Comparison of ENCODE assay signal across 18 cellular contexts in the genomic region with DNA sequence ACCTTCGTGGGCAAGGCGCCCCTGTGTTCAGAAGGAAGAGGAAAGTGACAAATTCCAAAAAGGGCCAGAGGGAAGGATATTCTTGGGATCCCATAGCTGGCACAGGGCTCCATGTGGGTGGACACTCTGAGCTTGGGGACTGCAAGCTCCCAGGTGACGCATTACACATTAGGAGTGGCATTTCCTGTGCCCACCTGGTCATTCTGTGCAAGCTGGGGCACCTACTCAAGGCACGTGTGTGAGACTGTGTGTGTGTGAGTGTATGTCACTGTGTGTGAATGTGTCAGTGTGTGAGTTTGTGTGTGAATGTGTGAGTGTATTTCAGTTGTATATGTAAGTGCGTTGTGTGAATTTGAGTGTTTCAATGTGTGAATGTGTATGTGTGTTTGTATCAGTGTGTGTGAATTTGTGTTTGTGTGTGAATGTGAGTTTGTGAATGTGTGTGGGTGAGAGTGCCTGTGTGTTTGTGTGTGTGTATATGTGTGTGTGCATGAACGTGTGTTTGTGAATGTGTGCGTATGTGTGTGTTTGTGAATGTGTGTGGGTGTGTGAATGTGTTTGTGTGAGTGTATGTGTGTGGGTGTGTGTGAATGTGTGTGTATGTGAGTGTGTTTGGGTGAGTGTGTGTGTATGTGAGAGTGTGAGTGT. TPM values are rescaled to one million over a fixed set of nuclear protein-coding genes. Genes with fewer than 3 reads are reported as not detected.
A peak's percentile ranks its signal among the peaks of the same experiment; 100 is the strongest.
DNase-seq lines count a peak whose midpoint lies in the region; ATAC-seq, FAIRE-seq and TF ChIP-seq lines count a peak whose summit lies in the region.
"Had no signal": no experiment of that assay in that cellular context is flagged by ENCODE, and none has a peak within 500 bp of the region (broad histone marks: within the 10 kb centered on the region; RNA-seq: fewer than 3 reads in every experiment).

No MANE protein-coding gene starts in this region.

- peak overlapping the region in 1 of 2 donors; percentile 27 for H3K4me3 ChIP-seq in CD4-positive, alpha-beta memory T cell (ENCODE audit: low read length in 2 of 2)
- no peak overlapping the region for H3K4me3 ChIP-seq in Panc1 (ENCODE audit: low read depth in 2 of 2, low read length in 2 of 2)
- H3K4me3 ChIP-seq in naive thymus-derived CD4-positive, alpha-beta T cell (ENCODE audit: low read length): peak overlapping the region; percentile 66
- H3K4me3 ChIP-seq in hepatocyte: no peak overlapping the region

- H3K4me3 Mint-ChIP-seq in CD4-positive, alpha-beta memory T cell: no peak overlapping the region
- H3K4me3 Mint-ChIP-seq in naive thymus-derived CD4-positive, alpha-beta T cell: no peak overlapping the region
- H3K4me3 Mint-ChIP-seq: B cell had no signal

- H3K27me3 Mint-ChIP-seq in CD4-positive, alpha-beta memory T cell: no peaks in the 10 kb centered on the region
- peaks cover 0 to 5% (median 0%) of the 10 kb centered on the region in 5 donors for H3K27me3 Mint-ChIP-seq in naive thymus-derived CD4-positive, alpha-beta T cell

- H3K79me2 ChIP-seq in hepatocyte: no peaks in the 10 kb centered on the region

- H3K9me3 ChIP-seq in CD4-positive, alpha-beta memory T cell (ENCODE audit: control insufficient read depth in 1 of 2, low read length in 2 of 2): no peaks in the 10 kb centered on the region
- H3K9me3 ChIP-seq in Panc1 (ENCODE audit: control insufficient read depth, insufficient read depth, low read depth, low read length): no peaks in the 10 kb centered on the region
- H3K9me3 ChIP-seq in naive thymus-derived CD4-positive, alpha-beta T cell (ENCODE audit: control insufficient read depth in 2 of 3, low read length in 3 of 3): no peaks in the 10 kb centered on the region
- H3K9me3 ChIP-seq in hepatocyte (ENCODE audit: low read depth): no peaks in the 10 kb centered on the region

- H3K4me1 Mint-ChIP-seq in CD4-positive, alpha-beta memory T cell: peaks cover 21 to 34% (median 29%) of the 10 kb centered on the region in 4 donors
- peaks cover 6 to 39% (median 21%) of the 10 kb centered on the region in 7 donors for H3K4me1 Mint-ChIP-seq in naive thymus-derived CD4-positive, alpha-beta T cell

- intact Hi-C loops in CD4-positive, alpha-beta memory T cell (cut with micrococcal nuclease): no loop called here
- intact Hi-C loops in Panc1 (cut with micrococcal nuclease; ENCODE audit: unreplicated experiment): no loop called here
- intact Hi-C loops in naive thymus-derived CD4-positive, alpha-beta T cell (cut with micrococcal nuclease): no loop called here

- CTCF ChIA-PET in CD4-positive, alpha-beta memory T cell (lab: Charles Lee; ENCODE audit: partially characterized antibody): no interaction called here
- CTCF ChIA-PET in Panc1 (lab: Charles Lee): no interaction called here
- CTCF ChIA-PET in naive thymus-derived CD4-positive, alpha-beta T cell (lab: Charles Lee): no interaction called here

- H3K36me3 Mint-ChIP-seq in CD4-positive, alpha-beta memory T cell: peaks cover 2 to 10% of the 10 kb centered on the region in 2 donors
- H3K36me3 Mint-ChIP-seq in naive thymus-derived CD4-positive, alpha-beta T cell: peaks cover 0 to 12% (median 0%) of the 10 kb centered on the region in 5 donors

- no peaks in the 10 kb centered on the region for H3K9me2 ChIP-seq in hepatocyte (replicated peaks; ENCODE audit: insufficient read depth)

- H3K36me3 ChIP-seq in CD4-positive, alpha-beta memory T cell (ENCODE audit: insufficient read depth, low read length): no peaks in the 10 kb centered on the region
- H3K36me3 ChIP-seq in Panc1 (ENCODE audit: control insufficient read depth, insufficient read depth, low read length): no peaks in the 10 kb centered on the region
- H3K36me3 ChIP-seq in naive thymus-derived CD4-positive, alpha-beta T cell (ENCODE audit: control insufficient read depth in 2 of 3, insufficient read depth in 3 of 3, low read length in 3 of 3): no peaks in the 10 kb centered on the region
- no peaks in the 10 kb centered on the region for H3K36me3 ChIP-seq in hepatocyte (replicated peaks; ENCODE audit: insufficient read depth, low read depth)

- H3K27ac ChIP-seq in CD4-positive, alpha-beta memory T cell (ENCODE audit: low read depth, low read length): peak overlapping the region; percentile 51
- H3K27ac ChIP-seq in Panc1 (ENCODE audit: low read length) (no peak overlapping the region), hepatocyte (no peak overlapping the region)
- H3K27ac ChIP-seq in naive thymus-derived CD4-positive, alpha-beta T cell (ENCODE audit: low read depth, low read length): no peak overlapping the region

- no peaks in the 10 kb centered on the region for H4K20me1 ChIP-seq in hepatocyte (ENCODE audit: insufficient read depth, poor library complexity, severe bottlenecking)

- peaks cover 83% of the 10 kb centered on the region for H3K4me1 ChIP-seq in CD4-positive, alpha-beta memory T cell (ENCODE audit: insufficient read depth, low read length)
- H3K4me1 ChIP-seq in Panc1 (ENCODE audit: control insufficient read depth, insufficient read depth, low read length) (no peaks in the 10 kb centered on the region), hepatocyte (ENCODE audit: insufficient read depth) (peaks cover 3% of the 10 kb centered on the region)
- peaks cover 48 to 68% of the 10 kb centered on the region in 2 donors for H3K4me1 ChIP-seq in naive thymus-derived CD4-positive, alpha-beta T cell (ENCODE audit: control insufficient read depth in 2 of 2, insufficient read depth in 2 of 2, low read length in 2 of 2)

- no peaks in the 10 kb centered on the region for H3K27me3 ChIP-seq in CD4-positive, alpha-beta memory T cell (ENCODE audit: insufficient read depth, low read length)
- H3K27me3 ChIP-seq in Panc1 (ENCODE audit: control insufficient read depth, insufficient read depth, low read length) (no peaks in the 10 kb centered on the region), hepatocyte (no peaks in the 10 kb centered on the region)
- no peaks in the 10 kb centered on the region for H3K27me3 ChIP-seq in naive thymus-derived CD4-positive, alpha-beta T cell (ENCODE audit: control insufficient read depth in 2 of 2, insufficient read depth in 2 of 2, low read length in 2 of 2)

- POLR2A ChIA-PET in CD4-positive, alpha-beta memory T cell (lab: Charles Lee; ENCODE audit: partially characterized antibody): interaction anchor here (0.7 kb wide), 1 partner anchor 253 kb away, joined by 3 read pairs; no protein-coding TSS in a partner anchor
- POLR2A ChIA-PET in Panc1 (lab: Charles Lee): no interaction called here
- POLR2A ChIA-PET in naive thymus-derived CD4-positive, alpha-beta T cell (lab: Charles Lee): interaction anchor here (0.6 to 1.4 kb wide), 3 partner anchors 12 to 83 kb away, joined by 3 read pairs; no protein-coding TSS in a partner anchor

- in situ Hi-C loops in Panc1 (cut with HindIII; ENCODE audit: low pct_unique_long_range_greater_than_20kb, low sequenced_read_pairs): no loop called here

- H3K9me3 Mint-ChIP-seq in CD4-positive, alpha-beta memory T cell: peaks cover 0 to 4% (median 0%) of the 10 kb centered on the region in 8 donors
- H3K9me3 Mint-ChIP-seq in naive thymus-derived CD4-positive, alpha-beta T cell: no peaks in the 10 kb centered on the region

- BruUV-seq in Panc1 (replicated peaks; lab: Mats Ljungman, UMichigan): no TSS peak

- WGBS in hepatocyte (ENCODE audit: low lambda C conversion rate, missing lambda C conversion rate): 93% methylated on average over 7 of the region's 7 CpGs

- H3K27ac Mint-ChIP-seq in CD4-positive, alpha-beta memory T cell: no peak overlapping the region
- H3K27ac Mint-ChIP-seq in naive thymus-derived CD4-positive, alpha-beta T cell: no peak overlapping the region
- H3K27ac Mint-ChIP-seq: B cell had no signal

- H3K4me2 ChIP-seq in hepatocyte: no peak overlapping the region

- TF ChIP-seq CTCF in Panc1 (IDR thresholded peaks at IDR 0.05) (no peak), hepatocyte (IDR thresholded peaks at IDR 0.05; ENCODE audit: poor library complexity) (no peak)

- peak; percentile 35; the same call in 1 of the 2 replicates for ATAC-seq in Panc1
- ATAC-seq in naive thymus-derived CD4-positive, alpha-beta T cell: no peak
- no peak for ATAC-seq in GM21737 (IDR thresholded peaks at IDR 0.05; ENCODE audit: unreplicated experiment)

- FAIRE-seq in GM18507 (lab: Jason Lieb, UNC): peak; percentile 70
- FAIRE-seq: RCC 7860 had no signal

- DNase-seq in CD4-positive, alpha-beta memory T cell: no peak
- DNase-seq in GM18507 (ENCODE audit: extremely low spot score, insufficient read length, low read depth) (no peak), Panc1 (ENCODE audit: low read depth, low spot score) (no peak), T-helper 9 cell (no peak), hepatocyte (ENCODE audit: low spot score) (no peak)
- DNase-seq in naive thymus-derived CD4-positive, alpha-beta T cell: no peak
- DNase-seq: DMS 273 treated with DMSO at 0.1 percent for 48 hours, HCEC 1CT, Karpas-422, NCI-H187 treated with DMSO at 0.1 percent for 48 hours, NCI-H2171, NCI-H446 treated with DMSO at 0.1 percent for 48 hours, NCI-H748 treated with DMSO at 0.1 percent for 48 hours, SIG-M5, SW 1271 had no signal

- H2AFZ ChIP-seq in hepatocyte: no peak overlapping the region

RNA-seq across cellular contexts. Expression of gene CD300A, which starts 1.6 kb away (rescaled TPM):
- 10 to 100 TPM; 27.6 to 28.8 TPM for total RNA-seq in CD4-positive, alpha-beta memory T cell
- polyA plus RNA-seq in CD4-positive, alpha-beta memory T cell: 10 to 100 TPM; 38.7 to 51.4 TPM
- total RNA-seq in Panc1 (2021; ENCODE audit: unreplicated experiment) (0.21 TPM), hepatocyte (0.20 and 1.1 TPM in 2 replicates)
- not detected for polyA plus RNA-seq in Panc1 (2012; ENCODE audit: insufficient read length)
- total RNA-seq in naive thymus-derived CD4-positive, alpha-beta T cell: 10 to 100 TPM in 2 of 5 experiments, 1 to 10 TPM in 3; 5.0 to 52.4 (median 6.8) TPM
- 1 to 10 TPM; 5.8 to 9.5 TPM for polyA plus RNA-seq in naive thymus-derived CD4-positive, alpha-beta T cell
- polyA plus RNA-seq in hepatocyte: 0.22 and 0.47 TPM in 2 replicates

RNA-seq across cellular contexts. Expression of gene GPRC5C, which starts 33.0 kb away (rescaled TPM):
- total RNA-seq in CD4-positive, alpha-beta memory T cell: not detected
- not detected for polyA plus RNA-seq in CD4-positive, alpha-beta memory T cell
- total RNA-seq in Panc1 (2021; ENCODE audit: unreplicated experiment) (57.1 TPM), hepatocyte (150 and 159 TPM in 2 replicates)
- polyA plus RNA-seq in Panc1 (2012; ENCODE audit: insufficient read length): 49.5 TPM
- total RNA-seq in naive thymus-derived CD4-positive, alpha-beta T cell: 1 to 10 TPM in 1 of 5 experiments, under 1 TPM in 2, not detected in 2; 0.13 to 1.9 (median 0.29) TPM
- not detected for polyA plus RNA-seq in naive thymus-derived CD4-positive, alpha-beta T cell
- polyA plus RNA-seq in hepatocyte: 233 and 237 TPM in 2 replicates

Comparison
In these comparisons a context has a peak if more than half of its experiments do, and no peak if none do; other contexts are left out.
1. RNA of gene GPRC5C, which starts 33.0 kb away (total RNA-seq): 150 to 159 TPM in hepatocyte and 57.1 TPM in Panc1 (single experiment); not detected in CD4-positive, alpha-beta memory T cell and 0.13 to 1.9 TPM in naive thymus-derived CD4-positive, alpha-beta T cell; every median in the first group is over 10 times any median in the second.